In genomic region chr15:84570164-84570692, GRCh38 we compare ENCODE assay signal across 8 cellular contexts. TPM values are rescaled to one million over a fixed set of nuclear protein-coding genes. Genes with fewer than 3 reads are reported as not detected.
DNase-seq lines count a peak whose midpoint lies in the region; ATAC-seq and TF ChIP-seq lines count a peak whose summit lies in the region.

No MANE protein-coding gene starts in this region.

- H3K9me3 Mint-ChIP-seq in activated naive CD8-positive, alpha-beta T cell treated with anti-CD3 and anti-CD28 coated beads for 36 hours, result no peaks in the 10 kb centered on the region

- H2AFZ ChIP-seq in ACC112 (ENCODE audit: low read length, unreplicated experiment), result peak overlapping the region; percentile 96

- H3K36me3 Mint-ChIP-seq in activated naive CD8-positive, alpha-beta T cell treated with anti-CD3 and anti-CD28 coated beads for 36 hours, result no peaks in the 10 kb centered on the region

- no peaks in the 10 kb centered on the region for H3K27me3 Mint-ChIP-seq in activated naive CD8-positive, alpha-beta T cell treated with anti-CD3 and anti-CD28 coated beads for 36 hours

- H3K27ac ChIP-seq in ACC112 (ENCODE audit: low read depth, low read length) (peak overlapping the region; percentile 56), SJSA1 (peak overlapping the region; percentile 46), prostate gland (peak overlapping the region; percentile 94 to 96)

- ATAC-seq in GM21390 (IDR thresholded peaks at IDR 0.05; ENCODE audit: unreplicated experiment), result peak; percentile 67

- peaks cover 7% of the 10 kb centered on the region for H3K79me2 ChIP-seq in ACC112 (ENCODE audit: control insufficient read depth, insufficient read depth, low read length, unreplicated experiment)

- H3K4me3 Mint-ChIP-seq in activated naive CD8-positive, alpha-beta T cell treated with anti-CD3 and anti-CD28 coated beads for 36 hours, result peak overlapping the region; percentile 84

- 2% methylated on average over 34 of the region's 48 CpGs for WGBS in prostate gland

- peaks cover 8% of the 10 kb centered on the region for H3K4me1 Mint-ChIP-seq in activated naive CD8-positive, alpha-beta T cell treated with anti-CD3 and anti-CD28 coated beads for 36 hours

- peak overlapping the region; percentile 92 for H3K4me3 ChIP-seq in ACC112 (ENCODE audit: low read depth, low read length)
- H3K4me3 ChIP-seq in SJSA1, result peak overlapping the region; percentile 61
- peak overlapping the region; percentile 74 to 76 for H3K4me3 ChIP-seq in prostate gland

- peak in 1 of 2 experiments; percentile 52 for DNase-seq in SJSA1 (ENCODE audit: low read depth in 1 of 2, low spot score in 2 of 2)
- peak; percentile 65 for DNase-seq in activated naive CD8-positive, alpha-beta T cell treated with anti-CD3 and anti-CD28 coated beads for 36 hours
- peak; percentile 84 for DNase-seq in cardiac septum (ENCODE audit: low spot score)
- peak; percentile 40 for DNase-seq in prostate gland (ENCODE audit: low spot score)
- no peak for DNase-seq in cortex of kidney (lab: John Stamatoyannopoulos, UW)
- DNase-seq in NCI-H1105 (lab: John Stamatoyannopoulos, UW), result no peak

- H3K27ac Mint-ChIP-seq in activated naive CD8-positive, alpha-beta T cell treated with anti-CD3 and anti-CD28 coated beads for 36 hours, result peak overlapping the region; percentile 81

- TF ChIP-seq POLR2A in prostate gland (IDR thresholded peaks at IDR 0.05), result peak; percentile 10

- H3K4me1 ChIP-seq in ACC112 (ENCODE audit: control insufficient read depth, insufficient read depth, low read length, unreplicated experiment) (no peaks in the 10 kb centered on the region), SJSA1 (replicated peaks) (no peaks in the 10 kb centered on the region), prostate gland (replicated peaks) (no peaks in the 10 kb centered on the region)

- no peaks in the 10 kb centered on the region for H3K9me3 ChIP-seq in SJSA1 (replicated peaks)
- no peaks in the 10 kb centered on the region for H3K9me3 ChIP-seq in prostate gland

- intact Hi-C loops in cardiac septum (cut with DNase I) (loop anchor here (10.0 kb wide), 1 partner anchor 845 kb away; no protein-coding TSS in a partner anchor), prostate gland (cut with DNase I) (no loop called here)

- no peaks in the 10 kb centered on the region for H3K27me3 ChIP-seq in ACC112 (ENCODE audit: insufficient read depth, low read length)
- H3K27me3 ChIP-seq in SJSA1 (replicated peaks), result no peaks in the 10 kb centered on the region
- no peaks in the 10 kb centered on the region for H3K27me3 ChIP-seq in prostate gland (replicated peaks; ENCODE audit: insufficient read depth)

- H3K36me3 ChIP-seq in ACC112 (ENCODE audit: insufficient read depth, low read length), result no peaks in the 10 kb centered on the region
- no peaks in the 10 kb centered on the region for H3K36me3 ChIP-seq in SJSA1
- no peaks in the 10 kb centered on the region for H3K36me3 ChIP-seq in prostate gland

- no peak for TF ChIP-seq CTCF in prostate gland (IDR thresholded peaks at IDR 0.05)

RNA-seq across cellular contexts. Expression of gene ZSCAN2, which starts 30.6 kb away (rescaled TPM):
- total RNA-seq in SJSA1 (2014; rRNA removed; shearing (Covaris generic)), result 8.1 and 10.1 TPM in 2 replicates
- 1 to 10 TPM; 5.9 to 7.6 TPM for total RNA-seq in activated naive CD8-positive, alpha-beta T cell treated with anti-CD3 and anti-CD28 coated beads for 36 hours
- total RNA-seq in cardiac septum (4.6 TPM), prostate gland (10 to 100 TPM; 13.9 to 23.2 TPM)

Comparison
In these comparisons a context has a peak if more than half of its experiments do, and no peak if none do; other contexts are left out.
1. DNase-seq: peak in activated naive CD8-positive, alpha-beta T cell treated with anti-CD3 and anti-CD28 coated beads for 36 hours (single experiment), cardiac septum (single experiment) and prostate gland (single experiment); none in cortex of kidney (single experiment) and NCI-H1105 (single experiment).
2. Peak in every context shown above with its lines, with median percentiles within 50 percentile points of each other: H3K27ac ChIP-seq and H3K4me3 ChIP-seq.